Comparison of ENCODE assay signal across 12 cellular contexts in genomic region chr21:42360317-42360716, GRCh38. TPM values are rescaled to one million over a fixed set of nuclear protein-coding genes. Genes with fewer than 3 reads are reported as not detected.
DNase-seq lines count a peak whose midpoint lies in the region; TF ChIP-seq lines count a peak whose summit lies in the region.
"Had no signal": no experiment of that assay in that cellular context is flagged by ENCODE, and none has a peak within 500 bp of the region (broad histone marks: within the 10 kb centered on the region; RNA-seq: fewer than 3 reads in every experiment).

No MANE protein-coding gene starts in this region.

- H3K27me3 Mint-ChIP-seq in chondrocyte (ENCODE audit: low read depth): peaks cover 37% of the 10 kb centered on the region

- DNase-seq in HT-29 (ENCODE audit: low spot score) (peak; percentile 65), chondrocyte (ENCODE audit: low spot score) (no peak), C1 segment of cervical spinal cord (lab: John Stamatoyannopoulos, UW) (no peak), foreskin melanocyte (no peak)
- DNase-seq: midbrain, NCI-H1105 treated with DMSO at 0.1 percent for 48 hours, NCI-H774, thyroid gland had no signal

- no peak overlapping the region for H3K4me3 Mint-ChIP-seq in chondrocyte (ENCODE audit: unreplicated experiment)
- H3K4me3 Mint-ChIP-seq: activated T-helper 1 cell treated with anti-CD3 and anti-CD28 coated beads, Interleukin-12 subunit alpha, Interleukin-12 subunit beta, Interleukin-2, Interleukin-4 antibody, amounts not matched to agents 30 ng/mL and 10 ng/mL and 1 ng/mL, durations not matched to agents 14 hours and 24 hours and 36 hours had no signal

- no peak overlapping the region for H3K27ac Mint-ChIP-seq in chondrocyte (ENCODE audit: unreplicated experiment)
- H3K27ac Mint-ChIP-seq: activated T-helper 1 cell treated with anti-CD3 and anti-CD28 coated beads, Interleukin-12 subunit alpha, Interleukin-12 subunit beta, Interleukin-2, Interleukin-4 antibody, amounts not matched to agents 30 ng/mL and 10 ng/mL and 1 ng/mL, durations not matched to agents 14 hours and 24 hours and 36 hours had no signal

- peak; percentile 43; the same call in 2 of the 3 replicates for TF ChIP-seq CTCF in GM12872 (IDR thresholded peaks at IDR 0.05; ENCODE audit: insufficient read depth, low read depth, low read length)
- peak; percentile 21 for TF ChIP-seq CTCF in chondrocyte (IDR thresholded peaks at IDR 0.05)

- H3K36me3 Mint-ChIP-seq in chondrocyte (ENCODE audit: low read depth): no peaks in the 10 kb centered on the region

- peaks cover 5% of the 10 kb centered on the region for H3K9me3 Mint-ChIP-seq in chondrocyte (ENCODE audit: low read depth)

- H3K4me1 Mint-ChIP-seq in chondrocyte (ENCODE audit: low read depth): no peaks in the 10 kb centered on the region

RNA-seq across cellular contexts. Expression of gene TFF1, which starts 6.0 kb away (rescaled TPM):
- total RNA-seq in HT-29 (2014; rRNA removed; shearing (Covaris generic)): 3.4 and 4.6 TPM in 2 replicates
- total RNA-seq in chondrocyte: not detected in 3 replicates
- total RNA-seq: activated T-helper 1 cell treated with anti-CD3 and anti-CD28 coated beads, Interleukin-12 subunit alpha, Interleukin-12 subunit beta, Interleukin-2, Interleukin-4 antibody, amounts not matched to agents 30 ng/mL and 10 ng/mL and 1 ng/mL, durations not matched to agents 14 hours and 24 hours and 36 hours; bronchial epithelial cell; posterior vena cava; thyroid gland had no signal

RNA-seq across cellular contexts. Expression of gene TFF2, which starts 9.5 kb away (rescaled TPM):
- 1.5 and 3.2 TPM in 2 replicates for total RNA-seq in HT-29 (2014; rRNA removed; shearing (Covaris generic))
- not detected in 3 replicates for total RNA-seq in chondrocyte
- total RNA-seq: activated T-helper 1 cell treated with anti-CD3 and anti-CD28 coated beads, Interleukin-12 subunit alpha, Interleukin-12 subunit beta, Interleukin-2, Interleukin-4 antibody, amounts not matched to agents 30 ng/mL and 10 ng/mL and 1 ng/mL, durations not matched to agents 14 hours and 24 hours and 36 hours; bronchial epithelial cell; posterior vena cava had no signal

RNA-seq across cellular contexts. Expression of gene TMPRSS3, which starts 35.5 kb away (rescaled TPM):
- 0.05 and 0.37 TPM in 2 replicates for total RNA-seq in HT-29 (2014; rRNA removed; shearing (Covaris generic))
- 0.22 TPM in 1 of 3 replicates, not detected in the others for total RNA-seq in chondrocyte
- total RNA-seq: posterior vena cava had no signal

RNA-seq across cellular contexts. Expression of gene UBASH3A, which starts 43.4 kb away (rescaled TPM):
- not detected in 2 replicates for total RNA-seq in HT-29 (2014; rRNA removed; shearing (Covaris generic))
- not detected in 3 replicates for total RNA-seq in chondrocyte
- total RNA-seq: bronchial epithelial cell had no signal

RNA-seq across cellular contexts. Expression of gene TFF3, which starts 45.1 kb away (rescaled TPM):
- total RNA-seq in HT-29 (2014; rRNA removed; shearing (Covaris generic)): 58.5 and 71.8 TPM in 2 replicates
- 1.3 to 6.0 TPM in 2 of 3 replicates, not detected in the other for total RNA-seq in chondrocyte
- total RNA-seq: activated T-helper 1 cell treated with anti-CD3 and anti-CD28 coated beads, Interleukin-12 subunit alpha, Interleukin-12 subunit beta, Interleukin-2, Interleukin-4 antibody, amounts not matched to agents 30 ng/mL and 10 ng/mL and 1 ng/mL, durations not matched to agents 14 hours and 24 hours and 36 hours had no signal
